Comparison of ENCODE assay signal across 16 cellular contexts in the genomic region with DNA sequence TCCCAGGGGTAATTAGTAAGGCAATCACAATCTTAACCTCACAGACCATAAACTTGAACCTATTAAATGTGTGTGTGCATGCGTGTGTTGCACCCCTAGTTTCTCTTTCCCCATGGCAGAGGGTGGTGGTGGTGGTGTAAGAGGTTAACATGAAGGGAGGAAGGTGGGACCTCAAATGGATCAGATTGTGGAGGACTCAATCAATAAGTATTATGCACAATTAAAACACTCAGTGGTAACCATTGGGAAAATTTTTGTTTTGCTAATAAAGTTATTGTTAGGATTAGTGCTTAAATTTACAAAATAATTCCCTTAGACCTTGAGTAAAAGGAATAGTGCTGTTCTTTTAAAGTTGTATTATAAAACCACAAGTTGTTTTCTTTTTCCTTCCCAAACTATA.
DNase-seq lines count a peak whose midpoint lies in the region; FAIRE-seq and TF ChIP-seq lines count a peak whose summit lies in the region.
"Had no signal": no experiment of that assay in that cellular context is flagged by ENCODE, and none has a peak within 500 bp of the region (broad histone marks: within the 10 kb centered on the region; RNA-seq: fewer than 3 reads in every experiment).

No MANE protein-coding gene starts in this region.

- H2BK15ac ChIP-seq in H1 (ENCODE audit: low read length), result no peak overlapping the region

- H3K14ac ChIP-seq in H1 (ENCODE audit: insufficient read length), result no peak overlapping the region

- no peak overlapping the region for H4K8ac ChIP-seq in H1 (ENCODE audit: extremely low read depth, insufficient read depth, low read length)

- H2AFZ ChIP-seq in H1 (ENCODE audit: low read length), result no peak overlapping the region

- CTCF ChIA-PET in H1 (lab: Charles Lee; ENCODE audit: partially characterized antibody), result interaction anchor here (0.6 kb wide), 1 partner anchor 69 kb away, joined by 3 read pairs; no protein-coding TSS in a partner anchor

- H3K56ac ChIP-seq in H1 (replicated peaks; ENCODE audit: insufficient read length, low read depth, low read length), result no peak overlapping the region

- no peak overlapping the region for H2AK5ac ChIP-seq in H1 (ENCODE audit: low read depth, low read length)

- no peak for FAIRE-seq in H1 (lab: Jason Lieb, UNC)
- FAIRE-seq: G401.6, GM12892 had no signal

- H3K9ac ChIP-seq in H1 (replicated peaks in 1 of 4; ENCODE audit: extremely low read depth in 1 of 4, low read depth in 3 of 4, low read length in 3 of 4) (no peak overlapping the region), iPS-18a (ENCODE audit: low read length) (no peak overlapping the region)

- H3K4me3 ChIP-seq in HAP-1 (no peak overlapping the region), H1 (ENCODE audit: extremely low read depth in 1 of 4, insufficient read depth in 2 of 4, low read depth in 3 of 4, low read length in 4 of 4) (peak overlapping the region in 1 of 4 experiments; percentile 14; a peak in 1 of 8 replicates), iPS-18a (ENCODE audit: low read length) (peak overlapping the region; percentile 33)

- H4K20me1 ChIP-seq in H1 (replicated peaks in 1 of 2; ENCODE audit: control insufficient read depth in 1 of 2, insufficient read depth in 2 of 2, low read length in 2 of 2), result no peaks in the 10 kb centered on the region

- H2BK12ac ChIP-seq in H1 (ENCODE audit: low read depth, low read length), result no peak overlapping the region

- H3K79me1 ChIP-seq in H1 (ENCODE audit: low read depth, low read length), result no peaks in the 10 kb centered on the region

- peak overlapping the region; percentile 14 to 45; a peak in 2 of 4 replicates for H3K4me2 ChIP-seq in H1 (ENCODE audit: insufficient read depth in 1 of 2, low read depth in 2 of 2, low read length in 2 of 2)

- H3K18ac ChIP-seq in H1 (ENCODE audit: extremely low read depth, low read length), result no peak overlapping the region; the same call in 1 of the 2 replicates

- H2BK120ac ChIP-seq in H1 (replicated peaks; ENCODE audit: low read depth, low read length), result no peak overlapping the region

- no peaks in the 10 kb centered on the region for H3K79me2 ChIP-seq in H1 (ENCODE audit: control insufficient read depth in 1 of 2, insufficient read depth in 2 of 2, low read length in 2 of 2)

- WGBS in H1 (ENCODE audit: extremely low coverage in 1 of 2, insufficient coverage in 1 of 2, insufficient read length in 1 of 2, insufficient replicate concordance in 2 of 2, low coverage in 1 of 2, low lambda C conversion rate in 2 of 2, missing lambda C conversion rate in 1 of 2), 2 experiments, result 14% methylated on average over 1 of the region's 1 CpG; no CpG with 5 or more reads in 1 of the 2 experiments

- in situ Hi-C loops in HAP-1 (cut with MboI; ENCODE audit: low sequenced_read_pairs), result no loop called here

- H3K9me3 ChIP-seq in HAP-1 (no peaks in the 10 kb centered on the region), H1 (ENCODE audit: insufficient read depth in 2 of 2, low read depth in 1 of 2, low read length in 1 of 2) (no peaks in the 10 kb centered on the region), iPS-18a (ENCODE audit: control insufficient read depth, low read depth, low read length) (no peaks in the 10 kb centered on the region)

- TF ChIP-seq EP300 in H1 (IDR thresholded peaks at IDR 0.05; ENCODE audit: borderline replicate concordance in 1 of 2, low read depth in 2 of 2, low read length in 2 of 2), result no peak

- no peak for TF ChIP-seq RAD21 in H1 (IDR thresholded peaks at IDR 0.05 in 1 of 2, conservative IDR thresholded peaks at IDR 0.05 in 1 of 2; ENCODE audit: low read depth in 2 of 2, low read length in 2 of 2)

- POLR2A ChIA-PET in H1 (lab: Charles Lee; ENCODE audit: partially characterized antibody), result no interaction called here

- H4K91ac ChIP-seq in H1 (replicated peaks; ENCODE audit: insufficient read length, low read length), result no peak overlapping the region

- no peak for TF ChIP-seq POLR2A in H1 (IDR thresholded peaks at IDR 0.05; ENCODE audit: control extremely low read depth in 1 of 2, low read depth in 2 of 2, low read length in 2 of 2)

- H3K27me3 ChIP-seq in HAP-1 (ENCODE audit: low read depth), result no peaks in the 10 kb centered on the region
- peaks cover 0 to 2% (median 0%) of the 10 kb centered on the region in 4 experiments; a peak in 2 of 7 replicates for H3K27me3 ChIP-seq in H1 (replicated peaks in 1 of 4; ENCODE audit: control insufficient read depth in 3 of 4, extremely low read depth in 1 of 4, insufficient read depth in 3 of 4, low read length in 3 of 4)
- peaks cover 15% of the 10 kb centered on the region for H3K27me3 ChIP-seq in iPS-18a (ENCODE audit: control insufficient read depth, insufficient read depth, low read length)

- no peak overlapping the region for H3K23ac ChIP-seq in H1 (ENCODE audit: insufficient read length)

- H4K5ac ChIP-seq in H1 (ENCODE audit: insufficient read length, low read depth, low read length), result no peak overlapping the region

- H3K27ac ChIP-seq in H1 (ENCODE audit: low read depth, low read length) (no peak overlapping the region), iPS-18a (ENCODE audit: low read length) (no peak overlapping the region)

- peaks cover 19% of the 10 kb centered on the region for H3K4me1 ChIP-seq in HAP-1
- peaks cover 0 to 3% (median 1%) of the 10 kb centered on the region in 4 experiments; a peak in 2 of 7 replicates for H3K4me1 ChIP-seq in H1 (replicated peaks in 1 of 4; ENCODE audit: control insufficient read depth in 3 of 4, insufficient read depth in 4 of 4, low read length in 3 of 4)
- peaks cover 20% of the 10 kb centered on the region for H3K4me1 ChIP-seq in iPS-18a (ENCODE audit: control insufficient read depth, low read depth, low read length)

- DNase-seq in HAP-1 (ENCODE audit: low spot score in 2 of 2) (peak; percentile 18 to 61), H1 (ENCODE audit: low read depth in 1 of 2, low spot score in 2 of 2) (no peak), SHP77 treated with DMSO at 0.1 percent for 48 hours (lab: John Stamatoyannopoulos, UW) (no peak), middle frontal gyrus (ENCODE audit: extremely low spot score, low spot score) (no peak)
- DNase-seq in activated CD8-positive, alpha-beta memory T cell treated with anti-CD3 and anti-CD28 coated beads, Interleukin-2, amount 50 U/mL, for 48 hours, result no peak
- DNase-seq: C1 segment of cervical spinal cord; CD4-positive, alpha-beta memory T cell; COR-L47; DMS153; DND-41; GOT3; H7; HFFc6 had no signal

- H3K36me3 ChIP-seq in HAP-1 (replicated peaks) (no peaks in the 10 kb centered on the region), H1 (ENCODE audit: control insufficient read depth in 2 of 4, insufficient read depth in 4 of 4, low read length in 3 of 4) (no peaks in the 10 kb centered on the region), iPS-18a (ENCODE audit: control insufficient read depth, low read depth, low read length) (no peaks in the 10 kb centered on the region)

- no peak overlapping the region for H3K4ac ChIP-seq in H1 (replicated peaks; ENCODE audit: insufficient read length, low read depth, low read length)

- no peaks in the 10 kb centered on the region; the same call in 1 of the 2 replicates for H3K23me2 ChIP-seq in H1 (ENCODE audit: low read depth, low read length)

- H2BK5ac ChIP-seq in H1 (ENCODE audit: low read depth, low read length), result no peak overlapping the region

- no peak for TF ChIP-seq CTCF in H1 (IDR thresholded peaks at IDR 0.05; ENCODE audit: control extremely low read depth in 1 of 3, insufficient read depth in 1 of 3, low read depth in 1 of 3, low read length in 3 of 3)

- H2BK20ac ChIP-seq in H1 (ENCODE audit: low read length), result no peak overlapping the region

TF ChIP-seq in H1, 55 proteins besides CTCF, POLR2A, EP300 and RAD21:
- TF ChIP-seq NRF1 (IDR thresholded peaks at IDR 0.05; ENCODE audit: low read depth, low read length) (no peak), CHD1 (IDR thresholded peaks at IDR 0.05; ENCODE audit: low read depth, low read length) (no peak), PHF8 (conservative IDR thresholded peaks at IDR 0.05; ENCODE audit: low read depth, low read length) (no peak), RFX5 (IDR thresholded peaks at IDR 0.05; ENCODE audit: borderline replicate concordance, low read depth, low read length) (no peak)
- TF ChIP-seq, protein P1, sequence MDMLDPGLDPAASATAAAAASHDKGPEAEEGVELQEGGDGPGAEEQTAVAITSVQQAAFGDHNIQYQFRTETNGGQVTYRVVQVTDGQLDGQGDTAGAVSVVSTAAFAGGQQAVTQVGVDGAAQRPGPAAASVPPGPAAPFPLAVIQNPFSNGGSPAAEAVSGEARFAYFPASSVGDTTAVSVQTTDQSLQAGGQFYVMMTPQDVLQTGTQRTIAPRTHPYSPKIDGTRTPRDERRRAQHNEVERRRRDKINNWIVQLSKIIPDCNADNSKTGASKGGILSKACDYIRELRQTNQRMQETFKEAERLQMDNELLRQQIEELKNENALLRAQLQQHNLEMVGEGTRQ (IDR thresholded peaks at IDR 0.05; ENCODE audit: low read length), result no peak
TF ChIP-seq in H1: peak in this region for 0.

Comparison
In these comparisons a context has a peak if more than half of its experiments do, and no peak if none do; other contexts are left out.
1. DNase-seq: peak in HAP-1 (2 of 2); none in H1 (0 of 2), activated CD8-positive, alpha-beta memory T cell treated with anti-CD3 and anti-CD28 coated beads, Interleukin-2, amount 50 U/mL, for 48 hours (single experiment), SHP77 treated with DMSO at 0.1 percent for 48 hours (single experiment) and middle frontal gyrus (single experiment).